ENCODE assay signal across 8 cellular contexts in the genomic region with DNA sequence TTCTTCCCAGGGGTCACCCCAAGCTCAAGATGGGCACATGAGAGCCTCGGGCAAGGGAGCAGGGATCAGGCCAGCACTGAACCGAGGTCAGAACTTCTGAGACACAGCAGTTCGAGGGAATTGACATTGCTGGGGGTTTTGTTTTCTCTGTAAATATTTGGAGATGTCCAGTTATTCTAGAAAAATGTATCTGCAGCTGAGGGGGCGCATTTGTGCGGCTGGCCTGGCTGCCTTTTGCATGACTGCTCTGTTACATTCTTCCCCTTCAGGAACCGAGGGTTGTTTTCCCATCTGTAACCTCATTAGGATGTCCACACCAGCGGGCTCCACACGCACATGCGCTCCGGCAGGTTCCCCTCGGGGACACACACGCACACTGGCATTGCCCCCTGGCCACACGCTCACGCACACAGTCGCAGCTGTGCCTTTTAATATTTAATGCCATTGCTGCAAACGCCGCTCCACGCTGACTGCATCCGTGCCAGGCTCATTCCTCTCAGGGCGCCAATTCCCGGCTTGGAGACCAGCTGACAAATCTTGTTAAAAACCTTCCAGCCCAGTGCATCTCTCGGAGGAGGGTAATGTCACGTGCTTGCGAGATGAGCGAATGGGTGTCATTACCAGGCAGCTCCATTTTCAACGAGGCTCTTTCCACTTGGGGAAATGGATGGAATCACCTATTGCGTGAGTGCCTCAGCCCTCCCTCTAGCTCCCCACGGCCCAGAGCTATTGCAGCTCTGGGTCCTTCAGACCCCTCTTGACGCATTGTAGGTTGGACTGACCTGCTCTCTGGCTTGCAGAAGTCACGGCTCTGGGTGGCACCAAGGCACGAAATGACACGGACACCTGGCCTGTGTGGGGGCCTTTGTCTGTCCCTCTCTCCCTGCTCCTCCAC. TPM values are rescaled to one million over a fixed set of nuclear protein-coding genes. Genes with fewer than 3 reads are reported as not detected.
DNase-seq lines count a peak whose midpoint lies in the region; ATAC-seq and TF ChIP-seq lines count a peak whose summit lies in the region.

No MANE protein-coding gene starts in this region.

- H3K9me3 ChIP-seq in CD8-positive, alpha-beta memory T cell (ENCODE audit: low read length) = no peaks in the 10 kb centered on the region
- H3K9me3 ChIP-seq in mucosa of descending colon (no peaks in the 10 kb centered on the region), uterus (no peaks in the 10 kb centered on the region)

- H3K4me3 ChIP-seq in CD8-positive, alpha-beta memory T cell (ENCODE audit: low read length) = no peak overlapping the region
- H3K4me3 ChIP-seq in mucosa of descending colon (no peak overlapping the region), uterus (no peak overlapping the region)

- intact Hi-C loops in mucosa of descending colon (cut with DNase I, micrococcal nuclease) (no loop called here), uterus (cut with DNase I; ENCODE audit: low total_unique reads) (no loop called here)

- H3K27me3 ChIP-seq in CD8-positive, alpha-beta memory T cell (ENCODE audit: insufficient read depth, low read length, poor library complexity, severe bottlenecking) = no peaks in the 10 kb centered on the region
- H3K27me3 ChIP-seq in uterus = no peaks in the 10 kb centered on the region

- peak overlapping the region; percentile 44 to 96 (median 84) for H3K27ac Mint-ChIP-seq in CD8-positive, alpha-beta memory T cell
- H3K27ac Mint-ChIP-seq in chondrocyte (ENCODE audit: unreplicated experiment) = peak overlapping the region; percentile 99

- peaks cover 22% of the 10 kb centered on the region for H3K36me3 ChIP-seq in CD8-positive, alpha-beta memory T cell (ENCODE audit: insufficient read depth, low read length)
- H3K36me3 ChIP-seq in mucosa of descending colon (ENCODE audit: low read depth) (no peaks in the 10 kb centered on the region), uterus (no peaks in the 10 kb centered on the region)

- no peak overlapping the region for H3K27ac ChIP-seq in CD8-positive, alpha-beta memory T cell (ENCODE audit: low read depth, low read length)
- peak overlapping the region; percentile 85 to 87 for H3K27ac ChIP-seq in uterus

- POLR2A ChIA-PET in CD8-positive, alpha-beta memory T cell (lab: Charles Lee) = interaction anchor here (1.8 kb wide), 1 partner anchor 8 kb away, joined by 5 read pairs; no protein-coding TSS in a partner anchor

- peak in 1 of 5 donors; percentile 10 for DNase-seq in CD8-positive, alpha-beta memory T cell
- DNase-seq in NCI-H82 treated with DMSO at 0.1 percent for 48 hours (lab: John Stamatoyannopoulos, UW; ENCODE audit: unreplicated experiment) = peak; percentile 32
- peak; percentile 96 for DNase-seq in chondrocyte (ENCODE audit: low spot score)
- peak in 2 of 3 donors; percentile 16 to 59 for DNase-seq in mucosa of descending colon
- peak; percentile 63 for DNase-seq in uterus
- no peak for DNase-seq in NK-92 (lab: John Stamatoyannopoulos, UW; ENCODE audit: unreplicated experiment)

- H3K4me1 ChIP-seq in CD8-positive, alpha-beta memory T cell (ENCODE audit: insufficient read depth, low read length) = peaks cover 99% of the 10 kb centered on the region
- H3K4me1 ChIP-seq in mucosa of descending colon (ENCODE audit: low read depth) (peaks cover 13% of the 10 kb centered on the region), uterus (peaks cover 17 to 27% of the 10 kb centered on the region in 2 donors)

- ATAC-seq in mucosa of descending colon (peak; percentile 10), GM21528 (IDR thresholded peaks at IDR 0.05; ENCODE audit: low FRiP score, unreplicated experiment) (no peak), GM19351 (IDR thresholded peaks at IDR 0.05; ENCODE audit: unreplicated experiment) (no peak)

- H3K4me1 Mint-ChIP-seq in CD8-positive, alpha-beta memory T cell = peaks cover 85 to 100% (median 100%) of the 10 kb centered on the region in 3 donors
- peaks cover 78% of the 10 kb centered on the region for H3K4me1 Mint-ChIP-seq in chondrocyte (ENCODE audit: low read depth)

- TF ChIP-seq CTCF in chondrocyte (IDR thresholded peaks at IDR 0.05) (peak; percentile 24), mucosa of descending colon (IDR thresholded peaks at IDR 0.05) (no peak), uterus (IDR thresholded peaks at IDR 0.05) (no peak)

- peak overlapping the region in 2 of 7 donors; percentile 8 to 82 for H3K4me3 Mint-ChIP-seq in CD8-positive, alpha-beta memory T cell
- H3K4me3 Mint-ChIP-seq in chondrocyte (ENCODE audit: unreplicated experiment) = peak overlapping the region; percentile 52

- H3K36me3 Mint-ChIP-seq in CD8-positive, alpha-beta memory T cell = peaks cover 0 to 56% (median 12%) of the 10 kb centered on the region in 3 donors
- H3K36me3 Mint-ChIP-seq in chondrocyte (ENCODE audit: low read depth) = no peaks in the 10 kb centered on the region

- H3K27me3 Mint-ChIP-seq in CD8-positive, alpha-beta memory T cell = no peaks in the 10 kb centered on the region
- no peaks in the 10 kb centered on the region for H3K27me3 Mint-ChIP-seq in chondrocyte (ENCODE audit: low read depth)

- H3K9me3 Mint-ChIP-seq in CD8-positive, alpha-beta memory T cell = no peaks in the 10 kb centered on the region
- no peaks in the 10 kb centered on the region for H3K9me3 Mint-ChIP-seq in chondrocyte (ENCODE audit: low read depth)

- CTCF ChIA-PET in CD8-positive, alpha-beta memory T cell (lab: Charles Lee) = interaction anchor here (1.0 to 17.6 kb wide), 3 partner anchors 9 to 12 kb away, joined by 3 to 475 read pairs (median 4); no protein-coding TSS in a partner anchor

- no peak for TF ChIP-seq POLR2A in uterus (IDR thresholded peaks at IDR 0.05)

RNA-seq across cellular contexts. Expression of a gene that starts 13.2 kb away (rescaled TPM):
- total RNA-seq in CD8-positive, alpha-beta memory T cell = 100 to 1,000 TPM; 152 to 154 TPM
- 286 TPM for polyA plus RNA-seq in CD8-positive, alpha-beta memory T cell
- total RNA-seq in chondrocyte = not detected in 3 replicates
- 1 to 10 TPM in 1 of 3 donors, under 1 TPM in 2; 0.44 to 3.2 (median 0.87) TPM for total RNA-seq in mucosa of descending colon
- total RNA-seq in uterus = under 1 TPM in 1 of 4 donors, not detected in 3; 0.14 TPM

RNA-seq across cellular contexts. Expression of a gene that starts 50.7 kb away (rescaled TPM):
- 1 to 10 TPM; 3.1 TPM for total RNA-seq in CD8-positive, alpha-beta memory T cell
- polyA plus RNA-seq in CD8-positive, alpha-beta memory T cell = 0.41 TPM
- total RNA-seq in chondrocyte = 0.39 TPM in 1 of 3 replicates, not detected in the others
- total RNA-seq in mucosa of descending colon = 10 to 100 TPM in 1 of 3 donors, 1 to 10 TPM in 2; 3.0 to 13.1 (median 3.3) TPM
- 1 to 10 TPM in 1 of 4 donors, under 1 TPM in 2, not detected in 1; 0.09 to 2.6 (median 0.28) TPM for total RNA-seq in uterus

Comparison
In these comparisons a context has a peak if more than half of its experiments do, and no peak if none do; other contexts are left out.
1. RNA of a gene that starts 13.2 kb away (total RNA-seq): 152 to 154 TPM in CD8-positive, alpha-beta memory T cell; 0.44 to 3.2 TPM in mucosa of descending colon, 0.14 TPM in uterus and not detected in chondrocyte; every median in the first group is over 10 times any median in the second.